1 cellular context compared by ENCODE assay signal in the genomic region with DNA sequence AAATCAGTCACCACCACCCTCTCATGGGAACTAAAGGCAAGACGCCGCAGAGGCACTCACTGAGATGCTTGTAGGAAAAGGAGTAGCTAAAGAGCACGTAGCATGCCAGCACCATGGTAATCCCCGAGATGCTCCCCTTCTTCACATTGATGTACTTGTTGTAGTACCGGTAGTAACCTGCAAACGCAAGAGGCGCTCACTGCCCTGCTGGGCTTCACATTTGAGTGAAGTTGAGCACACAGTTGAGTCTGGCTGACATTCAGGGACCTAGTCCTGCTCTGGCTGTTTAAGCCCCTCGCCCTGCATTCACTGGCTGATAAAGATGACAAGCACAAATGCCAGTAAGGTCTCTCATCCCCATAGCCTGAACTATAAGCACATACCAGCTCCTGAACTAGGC.
TF ChIP-seq lines count a peak whose summit lies in the region.

No MANE protein-coding gene starts in this region.

TF ChIP-seq in SK-N-SH, 30 proteins besides CTCF, POLR2A, EP300 and RAD21 (continued from another document):
- TF ChIP-seq, protein P1, sequence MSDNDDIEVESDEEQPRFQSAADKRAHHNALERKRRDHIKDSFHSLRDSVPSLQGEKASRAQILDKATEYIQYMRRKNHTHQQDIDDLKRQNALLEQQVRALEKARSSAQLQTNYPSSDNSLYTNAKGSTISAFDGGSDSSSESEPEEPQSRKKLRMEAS (IDR thresholded peaks at IDR 0.05; ENCODE audit: low read depth) = no peak
